Comparison of ENCODE assay signal across 8 cellular contexts in genomic region chr9:78235771-78236510, GRCh38. TPM values are rescaled to one million over a fixed set of nuclear protein-coding genes. Genes with fewer than 3 reads are reported as not detected.
DNase-seq lines count a peak whose midpoint lies in the region; ATAC-seq, FAIRE-seq and TF ChIP-seq lines count a peak whose summit lies in the region.

TSS of gene CEP78 (plus strand) at chr9:78236075. CDS start at chr9:78236351, 276 bp downstream.

- no peak for TF ChIP-seq CTCF in kidney (IDR thresholded peaks at IDR 0.05; ENCODE audit: borderline replicate concordance, extremely low read depth, insufficient read depth)

- FAIRE-seq in kidney (lab: Jason Lieb, UNC) = no peak

- DNase-seq in AML-193 (lab: John Stamatoyannopoulos, UW) (peak; percentile 80 to 88), NCI-H446 treated with DMSO at 0.1 percent for 48 hours (lab: John Stamatoyannopoulos, UW) (peak; percentile 64), cerebellum (ENCODE audit: low spot score) (peak; percentile 94), kidney (peak; percentile 96)
- DNase-seq in activated CD4-positive, alpha-beta T cell treated with anti-CD3 and anti-CD28 coated beads for 1 hour = peak; percentile 78
- DNase-seq in stimulated activated CD4-positive, alpha-beta T cell treated with anti-CD3 and anti-CD28 coated beads, Interleukin-15, amount 100 ng/mL, for 1 hour (ENCODE audit: low read depth in 1 of 2, low spot score in 1 of 2) = peak; percentile 72 to 80

- peak within 1 kb of the TSS; percentile 81 to 91 for H3K4me3 ChIP-seq in kidney (ENCODE audit: low read length in 2 of 2)

- intact Hi-C loops in kidney (cut with DNase I) = no loop called here

- no peaks in the 10 kb centered on the region for H3K9me3 ChIP-seq in kidney (ENCODE audit: control insufficient read depth in 1 of 2, low read length in 2 of 2)

- H3K27ac ChIP-seq in kidney (ENCODE audit: low read depth in 2 of 2, low read length in 2 of 2) = peak within 1 kb of the TSS; percentile 74 to 76

- ATAC-seq in GM19035 (IDR thresholded peaks at IDR 0.05; ENCODE audit: unreplicated experiment) (peak; percentile 97), HG03342 (IDR thresholded peaks at IDR 0.05; ENCODE audit: unreplicated experiment) (peak; percentile 99)

- H3K4me1 ChIP-seq in kidney (ENCODE audit: control insufficient read depth in 1 of 2, insufficient read depth in 1 of 2, low read depth in 1 of 2, low read length in 2 of 2) = peaks cover 0 to 5% of the 10 kb centered on the region in 2 donors

- no peaks in the 10 kb centered on the region for H3K36me3 ChIP-seq in kidney (ENCODE audit: control insufficient read depth in 1 of 2, insufficient read depth in 2 of 2, low read length in 2 of 2)

- H3K9ac ChIP-seq in kidney (ENCODE audit: low read length in 2 of 2) = peak within 1 kb of the TSS; percentile 49 to 72

RNA-seq across cellular contexts. Expression of gene CEP78, which starts in this region (rescaled TPM):
- total RNA-seq in cerebellum = 69.1 TPM
- 8.9 TPM for total RNA-seq in kidney
- polyA plus RNA-seq in kidney (ENCODE audit: insufficient read depth, low read depth, low replicate concordance) = 7.5 TPM

Comparison
In these comparisons a context has a peak if more than half of its experiments do, and no peak if none do; other contexts are left out.
1. Peak in every context shown above with its lines: DNase-seq, ATAC-seq, H3K4me3 ChIP-seq and H3K27ac ChIP-seq.